Comparison of ENCODE assay signal across 26 cellular contexts in genomic region chr7:56206420-56206819, GRCh38.
"Had no signal": no experiment of that assay in that cellular context is flagged by ENCODE, and none has a peak within 500 bp of the region (broad histone marks: within the 10 kb centered on the region; RNA-seq: fewer than 3 reads in every experiment).

No MANE protein-coding gene starts in this region.

- H3K36me3 Mint-ChIP-seq: activated naive CD8-positive, alpha-beta T cell; brain had no signal

- H3K4me1 Mint-ChIP-seq: activated B cell treated with CpG ODN at 0.5 μM for 24 hours; activated CD4-positive, alpha-beta memory T cell treated with anti-CD3 and anti-CD28 coated beads, Interleukin-2, amount 10 ng/mL, durations not matched to agents 7 days and 5 days; activated CD4-positive, alpha-beta T cell treated with anti-CD3 and anti-CD28 coated beads, Interleukin-2, amount 10 ng/mL, durations not matched to agents 7 days and 5 days; brain; endodermal cell; T-helper 17 cell had no signal

- H3K27me3 Mint-ChIP-seq: activated B cell treated with CpG ODN at 0.5 μM for 24 hours; activated CD4-positive, alpha-beta memory T cell treated with anti-CD3 and anti-CD28 coated beads, Interleukin-2, amount 10 ng/mL, durations not matched to agents 7 days and 5 days; activated CD4-positive, alpha-beta T cell treated with anti-CD3 and anti-CD28 coated beads, Interleukin-2, amount 10 ng/mL, durations not matched to agents 7 days and 5 days; brain; T-helper 17 cell had no signal

- ATAC-seq: activated CD4-positive, CD25-positive, alpha-beta regulatory T cell treated with anti-CD3 and anti-CD28 coated beads, Interleukin-2, amount 50 U/mL, for 24 hours; activated T-cell treated with anti-CD3 and anti-CD28 coated beads, Interleukin-2, amount 50 U/mL, for 4 hours; esophagus mucosa; heart left ventricle; T-helper 17 cell had no signal

- H3K9me3 Mint-ChIP-seq: activated T-cell treated with anti-CD3 and anti-CD28 coated beads, Interleukin-2, amount 50 U/mL, for 4 hours had no signal

- H3K4me3 Mint-ChIP-seq: activated B cell treated with CpG ODN at 0.5 μM for 24 hours; activated CD4-positive, alpha-beta memory T cell treated with anti-CD3 and anti-CD28 coated beads, Interleukin-2, amount 10 ng/mL, durations not matched to agents 7 days and 5 days; activated CD4-positive, alpha-beta T cell treated with anti-CD3 and anti-CD28 coated beads, Interleukin-2, amount 10 ng/mL, durations not matched to agents 7 days and 5 days; activated naive CD4-positive, alpha-beta T cell treated with anti-CD3 and anti-CD28 coated beads for 36 hours; activated naive CD8-positive, alpha-beta T cell; activated T-cell treated with anti-CD3 and anti-CD28 coated beads, Interleukin-2, amount 50 U/mL, for 4 hours; brain; endodermal cell; T-helper 17 cell; T-helper 2 cell treated with Interferon-gamma antibody and Interleukin-4, amounts not matched to agents 5 μg/mL and 100 μg/mL, for 36 hours had no signal

- H3K27ac Mint-ChIP-seq: activated B cell treated with CpG ODN at 0.5 μM for 24 hours; activated CD4-positive, alpha-beta memory T cell treated with anti-CD3 and anti-CD28 coated beads, Interleukin-2, amount 10 ng/mL, durations not matched to agents 7 days and 5 days; activated CD4-positive, alpha-beta T cell treated with anti-CD3 and anti-CD28 coated beads, Interleukin-2, amount 10 ng/mL, durations not matched to agents 7 days and 5 days; activated naive CD4-positive, alpha-beta T cell treated with anti-CD3 and anti-CD28 coated beads for 36 hours; activated naive CD8-positive, alpha-beta T cell; activated T-helper 2 cell treated with anti-CD3 and anti-CD28 coated beads, Interferon-gamma antibody, Interleukin-2, Interleukin-4, amounts not matched to agents 10 μg/mL and 5 μg/mL and 100 μg/mL, durations not matched to agents 14 hours and 24 hours and 36 hours; brain; endodermal cell; T-helper 17 cell; T-helper 2 cell treated with Interferon-gamma antibody and Interleukin-4, amounts not matched to agents 5 μg/mL and 100 μg/mL, for 36 hours had no signal

- DNase-seq: activated B cell treated with CpG ODN at 0.5 μM for 24 hours; activated CD4-positive, alpha-beta memory T cell treated with anti-CD3 and anti-CD28 coated beads, Interleukin-2, amount 10 ng/mL, durations not matched to agents 7 days and 5 days; activated CD4-positive, alpha-beta T cell treated with anti-CD3 and anti-CD28 coated beads, Interleukin-2, amount 10 ng/mL, durations not matched to agents 7 days and 5 days; activated CD4-positive, alpha-beta T cell treated with anti-CD3 and anti-CD28 coated beads, Interleukin-2, amount 50 U/mL, for 4 hours; activated effector memory CD4-positive, alpha-beta T cell treated with anti-CD3 and anti-CD28 coated beads, Interleukin-2, amount 50 U/mL, for 16 hours; activated naive CD4-positive, alpha-beta T cell treated with anti-CD3 and anti-CD28 coated beads for 36 hours; activated T-cell treated with anti-CD3 and anti-CD28 coated beads, Interleukin-2, amount 50 U/mL, for 4 hours; central memory CD4-positive, alpha-beta T cell; cerebellar nuclear complex; colonic mucosa; effector memory CD4-positive, alpha-beta T cell; endodermal cell; foreskin fibroblast; glutamatergic neuron; heart left ventricle; hypothalamus; T-helper 1 cell; T-helper 17 cell; T1000; WERI-Rb-1 had no signal
